11 cellular contexts compared by ENCODE assay signal in genomic region chr13:111893071-111893606, GRCh38.
DNase-seq lines count a peak whose midpoint lies in the region.
"Had no signal": no experiment of that assay in that cellular context is flagged by ENCODE, and none has a peak within 500 bp of the region (broad histone marks: within the 10 kb centered on the region; RNA-seq: fewer than 3 reads in every experiment).

No MANE protein-coding gene starts in this region.

- H3K27ac ChIP-seq in ectodermal cell (ENCODE audit: insufficient read depth, low read depth, low read length, poor library complexity, severe bottlenecking), result peak overlapping the region; percentile 81
- H3K27ac ChIP-seq in stomach smooth muscle (ENCODE audit: low read length), result no peak overlapping the region
- H3K27ac ChIP-seq: 22Rv1 had no signal

- H3K27me3 ChIP-seq in ectodermal cell (ENCODE audit: control insufficient read depth, insufficient read depth, low read length, poor library complexity, severe bottlenecking), result peaks cover 34% of the 10 kb centered on the region
- peaks cover 31 to 38% of the 10 kb centered on the region in 2 donors for H3K27me3 ChIP-seq in stomach smooth muscle (ENCODE audit: control insufficient read depth in 1 of 2, insufficient read depth in 2 of 2, low read length in 2 of 2)

- WGBS in ectodermal cell, 2 experiments, result 0% methylated on average over 39 of the region's 39 CpGs

- H3K9ac ChIP-seq in stomach smooth muscle (ENCODE audit: low read length in 2 of 2), result no peak overlapping the region

- DNase-seq in DMS 273 (lab: John Stamatoyannopoulos, UW; ENCODE audit: unreplicated experiment), result peak; percentile 12
- no peak for DNase-seq in DMS 273 treated with DMSO at 0.1 percent for 48 hours (lab: John Stamatoyannopoulos, UW)
- peak; percentile 13 for DNase-seq in kidney tubule cell (ENCODE audit: low spot score)
- DNase-seq in NCI-H2107 treated with DMSO at 0.1 percent for 48 hours (lab: John Stamatoyannopoulos, UW; ENCODE audit: unreplicated experiment), result no peak
- no peak for DNase-seq in stimulated activated CD4-positive, alpha-beta T cell treated with anti-CD3 and anti-CD28 coated beads, Interleukin-15, amount 100 ng/mL, for 24 hours
- no peak for DNase-seq in T-helper 2 cell
- DNase-seq: amniotic stem cell, NCI-H1930 had no signal

- H3K4me3 ChIP-seq in ectodermal cell (ENCODE audit: insufficient read depth, low read depth, low read length) (peak overlapping the region; percentile 45), stomach smooth muscle (ENCODE audit: low read length in 2 of 2) (peak overlapping the region; percentile 17 to 57)

- H3K4me1 ChIP-seq in ectodermal cell (ENCODE audit: control insufficient read depth, insufficient read depth, low read length) (peaks cover 26% of the 10 kb centered on the region), stomach smooth muscle (ENCODE audit: control insufficient read depth, insufficient read depth, low read length) (peaks cover 6% of the 10 kb centered on the region)

- no peaks in the 10 kb centered on the region for H3K9me3 ChIP-seq in ectodermal cell (ENCODE audit: control insufficient read depth, low read length)
- H3K9me3 ChIP-seq in stomach smooth muscle (ENCODE audit: control insufficient read depth in 2 of 2, low read length in 2 of 2), result peaks cover 3% of the 10 kb centered on the region in 2 donors

- H3K36me3 ChIP-seq in ectodermal cell (ENCODE audit: control insufficient read depth, insufficient read depth, low read length), result no peaks in the 10 kb centered on the region
- H3K36me3 ChIP-seq in stomach smooth muscle (ENCODE audit: control insufficient read depth in 2 of 2, insufficient read depth in 2 of 2, low read length in 2 of 2), result no peaks in the 10 kb centered on the region

Comparison
In these comparisons a context has a peak if more than half of its experiments do, and no peak if none do; other contexts are left out.
1. DNase-seq: peak in DMS 273 (single experiment) and kidney tubule cell (single experiment); none in DMS 273 treated with DMSO at 0.1 percent for 48 hours (single experiment), NCI-H2107 treated with DMSO at 0.1 percent for 48 hours (single experiment), stimulated activated CD4-positive, alpha-beta T cell treated with anti-CD3 and anti-CD28 coated beads, Interleukin-15, amount 100 ng/mL, for 24 hours (single experiment) and T-helper 2 cell (0 of 5).